In genomic region chr7:139726485-139726869, GRCh38 we compare ENCODE assay signal across 11 cellular contexts. TPM values are rescaled to one million over a fixed set of nuclear protein-coding genes. Genes with fewer than 3 reads are reported as not detected.
DNase-seq lines count a peak whose midpoint lies in the region; ATAC-seq and TF ChIP-seq lines count a peak whose summit lies in the region.
"Had no signal": no experiment of that assay in that cellular context is flagged by ENCODE, and none has a peak within 500 bp of the region (broad histone marks: within the 10 kb centered on the region; RNA-seq: fewer than 3 reads in every experiment).

No MANE protein-coding gene starts in this region.

- POLR2A ChIA-PET in MCF 10A (lab: Yijun Ruan, JAX), result interaction anchor here (1.3 to 4.8 kb wide), 6 partner anchors 11 to 79 kb away, joined by 3 to 35 read pairs (median 10); no protein-coding TSS in a partner anchor

- no peaks in the 10 kb centered on the region for H3K9me3 ChIP-seq in mucosa of rectum (ENCODE audit: control insufficient read depth in 2 of 2, low read length in 2 of 2)
- H3K9me3 ChIP-seq: BE2C had no signal

- no peak for DNase-seq in stimulated activated naive CD8-positive, alpha-beta T cell treated with anti-CD3 and anti-CD28 coated beads, Interleukin-15, amount 100 ng/mL, for 72 hours
- DNase-seq in MCF 10A (ENCODE audit: unreplicated experiment) (peak; percentile 52), NCI-H510A treated with DMSO at 0.1 percent for 48 hours (lab: John Stamatoyannopoulos, UW) (no peak), anterior cingulate cortex (lab: John Stamatoyannopoulos, UW) (no peak), UCSD-AML1 (lab: John Stamatoyannopoulos, UW; ENCODE audit: unreplicated experiment) (no peak)
- DNase-seq: BE2C, kidney glomerular epithelial cell, MM.1S had no signal

- H3K4me1 Mint-ChIP-seq in stimulated activated naive CD8-positive, alpha-beta T cell treated with anti-CD3 and anti-CD28 coated beads, Interleukin-15, Interleukin-2, amounts not matched to agents 100 ng/mL and 50 ng/mL, for 24 hours (ENCODE audit: low read depth), result peaks cover 62% of the 10 kb centered on the region
- peaks cover 42% of the 10 kb centered on the region for H3K4me1 Mint-ChIP-seq in stimulated activated naive CD8-positive, alpha-beta T cell treated with anti-CD3 and anti-CD28 coated beads, Interleukin-15, amount 100 ng/mL, for 72 hours
- peaks cover 51% of the 10 kb centered on the region for H3K4me1 Mint-ChIP-seq in MCF 10A (ENCODE audit: insufficient read depth, unreplicated experiment)

- CTCF ChIA-PET in MCF 10A (lab: Yijun Ruan, JAX), result interaction anchor here (0.5 to 1.7 kb wide), 6 partner anchors 11 to 226 kb away, joined by 3 to 5 read pairs (median 3); no protein-coding TSS in a partner anchor

- no TSS peak for BruUV-seq in MCF 10A (replicated peaks; lab: Mats Ljungman, UMichigan)

- H3K36me3 ChIP-seq in mucosa of rectum (ENCODE audit: control insufficient read depth in 2 of 2, insufficient read depth in 2 of 2, low read length in 2 of 2), result peaks cover 0 to 4% of the 10 kb centered on the region in 2 donors
- H3K36me3 ChIP-seq: BE2C had no signal

- no peak for TF ChIP-seq CTCF in MCF 10A (IDR thresholded peaks at IDR 0.05; ENCODE audit: unreplicated experiment)

- no peak overlapping the region for H3K9ac ChIP-seq in mucosa of rectum (ENCODE audit: low read depth in 1 of 2, low read length in 2 of 2)

- no peak overlapping the region for H3K4me3 Mint-ChIP-seq in stimulated activated naive CD8-positive, alpha-beta T cell treated with anti-CD3 and anti-CD28 coated beads, Interleukin-15, Interleukin-2, amounts not matched to agents 100 ng/mL and 50 ng/mL, for 24 hours
- H3K4me3 Mint-ChIP-seq in stimulated activated naive CD8-positive, alpha-beta T cell treated with anti-CD3 and anti-CD28 coated beads, Interleukin-15, amount 100 ng/mL, for 72 hours, result no peak overlapping the region
- peak overlapping the region; percentile 63 for H3K4me3 Mint-ChIP-seq in MCF 10A (ENCODE audit: unreplicated experiment)

- H3K27ac Mint-ChIP-seq in stimulated activated naive CD8-positive, alpha-beta T cell treated with anti-CD3 and anti-CD28 coated beads, Interleukin-15, Interleukin-2, amounts not matched to agents 100 ng/mL and 50 ng/mL, for 24 hours, result peak overlapping the region; percentile 42
- H3K27ac Mint-ChIP-seq in stimulated activated naive CD8-positive, alpha-beta T cell treated with anti-CD3 and anti-CD28 coated beads, Interleukin-15, amount 100 ng/mL, for 72 hours, result no peak overlapping the region
- peak overlapping the region; percentile 68 for H3K27ac Mint-ChIP-seq in MCF 10A (ENCODE audit: low read depth, unreplicated experiment)

- H3K4me3 ChIP-seq in mucosa of rectum (ENCODE audit: low read length in 2 of 2), result no peak overlapping the region

- no peaks in the 10 kb centered on the region for H3K9me3 Mint-ChIP-seq in stimulated activated naive CD8-positive, alpha-beta T cell treated with anti-CD3 and anti-CD28 coated beads, Interleukin-15, Interleukin-2, amounts not matched to agents 100 ng/mL and 50 ng/mL, for 24 hours
- no peaks in the 10 kb centered on the region for H3K9me3 Mint-ChIP-seq in stimulated activated naive CD8-positive, alpha-beta T cell treated with anti-CD3 and anti-CD28 coated beads, Interleukin-15, amount 100 ng/mL, for 72 hours
- no peaks in the 10 kb centered on the region for H3K9me3 Mint-ChIP-seq in MCF 10A (ENCODE audit: unreplicated experiment)

- peak overlapping the region; percentile 25 to 67 for H3K27ac ChIP-seq in mucosa of rectum (ENCODE audit: low read depth in 2 of 2, low read length in 2 of 2)

- ATAC-seq in stimulated activated naive CD8-positive, alpha-beta T cell treated with anti-CD3 and anti-CD28 coated beads, Interleukin-15, amount 100 ng/mL, for 72 hours, result no peak
- ATAC-seq in HG02623 (IDR thresholded peaks at IDR 0.05; ENCODE audit: unreplicated experiment), result no peak

- no peaks in the 10 kb centered on the region for H3K27me3 Mint-ChIP-seq in stimulated activated naive CD8-positive, alpha-beta T cell treated with anti-CD3 and anti-CD28 coated beads, Interleukin-15, Interleukin-2, amounts not matched to agents 100 ng/mL and 50 ng/mL, for 24 hours
- H3K27me3 Mint-ChIP-seq in stimulated activated naive CD8-positive, alpha-beta T cell treated with anti-CD3 and anti-CD28 coated beads, Interleukin-15, amount 100 ng/mL, for 72 hours, result no peaks in the 10 kb centered on the region
- no peaks in the 10 kb centered on the region for H3K27me3 Mint-ChIP-seq in MCF 10A (ENCODE audit: insufficient read depth, unreplicated experiment)

- H3K36me3 Mint-ChIP-seq in stimulated activated naive CD8-positive, alpha-beta T cell treated with anti-CD3 and anti-CD28 coated beads, Interleukin-15, Interleukin-2, amounts not matched to agents 100 ng/mL and 50 ng/mL, for 24 hours (ENCODE audit: low read depth), result peaks cover 15% of the 10 kb centered on the region
- peaks cover 31% of the 10 kb centered on the region for H3K36me3 Mint-ChIP-seq in MCF 10A (ENCODE audit: insufficient read depth, unreplicated experiment)

- no peaks in the 10 kb centered on the region for H3K27me3 ChIP-seq in mucosa of rectum (ENCODE audit: control insufficient read depth in 2 of 2, insufficient read depth in 2 of 2, low read length in 2 of 2)
- H3K27me3 ChIP-seq: BE2C had no signal

- intact Hi-C loops in MCF 10A (cut with micrococcal nuclease), result loop anchor here (2.0 kb wide), 1 partner anchor 46 kb away; no protein-coding TSS in a partner anchor

- H3K4me1 ChIP-seq in mucosa of rectum (ENCODE audit: control insufficient read depth in 2 of 2, insufficient read depth in 2 of 2, low read length in 2 of 2), result peaks cover 23 to 27% of the 10 kb centered on the region in 2 donors
- H3K4me1 ChIP-seq: BE2C had no signal

RNA-seq across cellular contexts. Expression of gene HIPK2, which starts 51.3 kb away (rescaled TPM):
- 64.3 and 93.9 TPM in 2 replicates for total RNA-seq in MCF 10A (2022)

Comparison
In these comparisons a context has a peak if more than half of its experiments do, and no peak if none do; other contexts are left out.
1. H3K27ac Mint-ChIP-seq: peak in stimulated activated naive CD8-positive, alpha-beta T cell treated with anti-CD3 and anti-CD28 coated beads, Interleukin-15, Interleukin-2, amounts not matched to agents 100 ng/mL and 50 ng/mL, for 24 hours (single experiment) and MCF 10A (single experiment); none in stimulated activated naive CD8-positive, alpha-beta T cell treated with anti-CD3 and anti-CD28 coated beads, Interleukin-15, amount 100 ng/mL, for 72 hours (0 of 2).